Comparison of ENCODE assay signal across 8 cellular contexts in genomic region chr3:44511238-44511567, GRCh38. TPM values are rescaled to one million over a fixed set of nuclear protein-coding genes. Genes with fewer than 3 reads are reported as not detected.
A peak's percentile ranks its signal among the peaks of the same experiment; 100 is the strongest.
DNase-seq lines count a peak whose midpoint lies in the region; ATAC-seq, FAIRE-seq and TF ChIP-seq lines count a peak whose summit lies in the region.

No MANE protein-coding gene starts in this region.

- no peak for TF ChIP-seq RAD21 in K562 (CRISPR knock-in tag; conservative IDR thresholded peaks at IDR 0.05 in 1 of 2, IDR thresholded peaks at IDR 0.05 in 1 of 2)

- H3K4me2 ChIP-seq in K562 (ENCODE audit: insufficient read depth, low read length): peak overlapping the region; percentile 87
- peak overlapping the region; percentile 64 for H3K4me2 ChIP-seq in mesenchymal stem cell (ENCODE audit: low read length, poor library complexity, severe bottlenecking)

- H3K27ac ChIP-seq in left ventricle myocardium inferior (replicated peaks) (peak overlapping the region; percentile 94), K562 (ENCODE audit: extremely low read depth, low read depth, low read length) (peak overlapping the region; percentile 85), mesenchymal stem cell (ENCODE audit: low read length, poor library complexity, severe bottlenecking) (peak overlapping the region; percentile 73), vagina (peak overlapping the region; percentile 83)

- no peak overlapping the region for H3K14ac ChIP-seq in mesenchymal stem cell (ENCODE audit: low read length in 2 of 2)

- no peak overlapping the region for H2AK5ac ChIP-seq in mesenchymal stem cell (ENCODE audit: low read length, severe bottlenecking)

- H3K9me1 ChIP-seq in K562 (ENCODE audit: control insufficient read depth, insufficient read depth, low read length): peaks cover 4% of the 10 kb centered on the region

- TF ChIP-seq POLR2A in K562 (conservative IDR thresholded peaks at IDR 0.05) (no peak), vagina (IDR thresholded peaks at IDR 0.05) (no peak)

- intact Hi-C loops in left ventricle myocardium inferior (cut with micrococcal nuclease) (no loop called here), cardiac septum (cut with DNase I) (loop anchor here (2.0 to 5.0 kb wide), 3 partner anchors 34 to 188 kb away; partner anchors contain the start of genes TCAIM and ZNF445), K562 (cut with micrococcal nuclease) (loop anchor here (2.0 kb wide), 1 partner anchor 72 kb away; no protein-coding TSS in a partner anchor), vagina (cut with DNase I) (no loop called here)

- no peak for TF ChIP-seq EP300 in K562 (IDR thresholded peaks at IDR 0.05; ENCODE audit: low read length)

- no peaks in the 10 kb centered on the region for H3K9me3 ChIP-seq in left ventricle myocardium inferior (replicated peaks)
- H3K9me3 ChIP-seq in K562 (replicated peaks; ENCODE audit: control insufficient read depth, insufficient read depth, low read depth, low read length): 0 out of 2 replicates have a peak, but pooled peaks cover 3% of the 10 kb centered on the region
- peaks cover 5% of the 10 kb centered on the region for H3K9me3 ChIP-seq in mesenchymal stem cell (ENCODE audit: control insufficient read depth, low read length)
- H3K9me3 ChIP-seq in vagina: no peaks in the 10 kb centered on the region

- H3K79me1 ChIP-seq in mesenchymal stem cell (replicated peaks; ENCODE audit: low read length, poor library complexity, severe bottlenecking): peaks cover 19% of the 10 kb centered on the region

- no peak overlapping the region for H2BK15ac ChIP-seq in mesenchymal stem cell (ENCODE audit: low read depth, poor library complexity, severe bottlenecking)

- POLR2A ChIA-PET in K562 (lab: Yijun Ruan, JAX): interaction anchor here (0.6 to 2.3 kb wide), 11 partner anchors 8 to 406 kb away, joined by 3 to 11 read pairs (median 4); partner anchors contain the start of genes KIAA1143, KIF15 and TCAIM

- H3K4me1 ChIP-seq in left ventricle myocardium inferior: peaks cover 34% of the 10 kb centered on the region
- H3K4me1 ChIP-seq in K562 (replicated peaks in 1 of 2; ENCODE audit: control insufficient read depth in 2 of 2, insufficient read depth in 2 of 2, low read length in 2 of 2): peaks cover 6 to 17% of the 10 kb centered on the region in 2 experiments
- peaks cover 5% of the 10 kb centered on the region for H3K4me1 ChIP-seq in mesenchymal stem cell (ENCODE audit: control insufficient read depth, insufficient read depth, low read depth, low read length)
- H3K4me1 ChIP-seq in vagina: peaks cover 26% of the 10 kb centered on the region

- H3K9ac ChIP-seq in K562 (ENCODE audit: insufficient read depth in 1 of 2, low read depth in 2 of 2, low read length in 2 of 2): peak overlapping the region; percentile 82 to 91
- peak overlapping the region; percentile 93 for H3K9ac ChIP-seq in mesenchymal stem cell (ENCODE audit: low read length)

- no peak for TF ChIP-seq CTCF in left ventricle myocardium inferior (IDR thresholded peaks at IDR 0.05; ENCODE audit: borderline replicate concordance)
- TF ChIP-seq CTCF in K562 (IDR thresholded peaks at IDR 0.05 in 2 of 3, conservative IDR thresholded peaks at IDR 0.05 in 1 of 3; ENCODE audit: insufficient read depth in 2 of 3, low read depth in 1 of 3, low read length in 3 of 3): no peak
- no peak for TF ChIP-seq CTCF in vagina (IDR thresholded peaks at IDR 0.05)

- FAIRE-seq in K562 (lab: Jason Lieb, UNC): no peak

- H2AFZ ChIP-seq in K562 (ENCODE audit: low read depth, low read length) (peak overlapping the region; percentile 97), mesenchymal stem cell (ENCODE audit: low read depth, low read length) (no peak overlapping the region)

- in situ Hi-C loops in K562 (cut with MboI): loop anchor here (10.0 kb wide), 1 partner anchor 186 kb away; no protein-coding TSS in a partner anchor

- H4K91ac ChIP-seq in mesenchymal stem cell (ENCODE audit: low read length): no peak overlapping the region

- BruUV-seq in K562 (replicated peaks; lab: Mats Ljungman, UMichigan): no TSS peak

- no peak overlapping the region for H2BK12ac ChIP-seq in mesenchymal stem cell (ENCODE audit: low read length in 2 of 2)

- peaks cover 46% of the 10 kb centered on the region for H3K79me2 ChIP-seq in K562 (ENCODE audit: control insufficient read depth, insufficient read depth, low read length)

- H3K4me3 ChIP-seq in left ventricle myocardium inferior (peak overlapping the region; percentile 95), K562 (peak overlapping the region; percentile 91), mesenchymal stem cell (ENCODE audit: insufficient read depth in 1 of 2, low read depth in 1 of 2, low read length in 2 of 2) (peak overlapping the region; percentile 72 to 91), vagina (peak overlapping the region; percentile 70 to 90)

- ATAC-seq in K562: peak; percentile 3; the same call in 2 of the 3 replicates
- no peak for ATAC-seq in GM18502 (IDR thresholded peaks at IDR 0.05; ENCODE audit: poor library complexity, unreplicated experiment)

- H3K27me3 ChIP-seq in left ventricle myocardium inferior (ENCODE audit: low read depth): no peaks in the 10 kb centered on the region
- H3K27me3 ChIP-seq in K562 (ENCODE audit: control insufficient read depth in 2 of 2, insufficient read depth in 2 of 2, low read length in 2 of 2): no peaks in the 10 kb centered on the region
- H3K27me3 ChIP-seq in mesenchymal stem cell (ENCODE audit: control insufficient read depth in 1 of 2, insufficient read depth in 1 of 2, low read length in 2 of 2): peaks cover 0 to 5% of the 10 kb centered on the region in 2 experiments
- H3K27me3 ChIP-seq in vagina: no peaks in the 10 kb centered on the region

- WGBS in K562 (ENCODE audit: insufficient coverage, low coverage, missing lambda C conversion rate): 31% methylated on average over 4 of the region's 4 CpGs
- WGBS in mesenchymal stem cell: 25% methylated on average over 4 of the region's 4 CpGs

- H3K18ac ChIP-seq in mesenchymal stem cell (ENCODE audit: low read depth in 1 of 2, low read length in 2 of 2): peak overlapping the region in 1 of 2 experiments; percentile 42

- CTCF ChIA-PET in K562 (lab: Yijun Ruan, JAX; ENCODE audit: low intra/inter-chr PET ratio): interaction anchor here (0.6 kb wide), 1 partner anchor 257 kb away, joined by 3 read pairs; no protein-coding TSS in a partner anchor

- 0 out of 2 replicates have a peak, but pooled peaks cover 5% of the 10 kb centered on the region for H4K20me1 ChIP-seq in K562 (replicated peaks; ENCODE audit: control insufficient read depth, insufficient read depth, low read length)

- no peaks in the 10 kb centered on the region for H3K36me3 ChIP-seq in left ventricle myocardium inferior
- peaks cover 12% of the 10 kb centered on the region for H3K36me3 ChIP-seq in K562 (ENCODE audit: control insufficient read depth, insufficient read depth, low read length)
- peaks cover 0 to 2% of the 10 kb centered on the region in 2 experiments for H3K36me3 ChIP-seq in mesenchymal stem cell (ENCODE audit: control insufficient read depth in 1 of 2, insufficient read depth in 2 of 2, low read depth in 1 of 2, low read length in 2 of 2)
- no peaks in the 10 kb centered on the region for H3K36me3 ChIP-seq in vagina

- no peak overlapping the region for H3K23ac ChIP-seq in mesenchymal stem cell (ENCODE audit: low read length in 2 of 2)

- no peak overlapping the region for H2BK5ac ChIP-seq in mesenchymal stem cell (ENCODE audit: low read depth, low read length, poor library complexity, severe bottlenecking)

- H4K8ac ChIP-seq in mesenchymal stem cell (ENCODE audit: low read length): peak overlapping the region; percentile 32

- peak overlapping the region in 1 of 2 experiments; percentile 38 for H3K4ac ChIP-seq in mesenchymal stem cell (ENCODE audit: low read depth in 1 of 2, low read length in 2 of 2)

- no peak overlapping the region for H2BK120ac ChIP-seq in mesenchymal stem cell (ENCODE audit: low read depth, low read length)

- no peak for DNase-seq in left ventricle myocardium inferior
- DNase-seq in cardiac septum (ENCODE audit: low spot score): no peak
- peak in 1 of 4 experiments; percentile 24 for DNase-seq in K562 (ENCODE audit: extremely low read depth in 1 of 4, low spot score in 3 of 4)
- peak; percentile 37 for DNase-seq in mesenchymal stem cell
- DNase-seq in vagina (ENCODE audit: extremely low spot score in 2 of 2): no peak
- no peak for DNase-seq in effector CD4-positive, alpha-beta T cell
- no peak for DNase-seq in NCI-H2081 treated with DMSO at 0.1 percent for 48 hours (lab: John Stamatoyannopoulos, UW)

RNA-seq across cellular contexts. Expression of gene ZNF445, which starts 33.7 kb away (rescaled TPM):
- total RNA-seq in left ventricle myocardium inferior: 11.8 TPM
- 16.7 TPM for total RNA-seq in cardiac septum
- total RNA-seq in K562 (2011; cell fraction: chromatin; rRNA removed; ENCODE audit: low replicate concordance): 68.7 and 76.5 TPM in 2 replicates
- 40.7 and 42.0 TPM in 2 replicates for total RNA-seq in K562 (2011; cell fraction: nucleolus; rRNA removed)
- 53.5 and 72.7 TPM in 2 replicates for total RNA-seq in K562 (2011; cell fraction: nucleoplasm; rRNA removed)
- total RNA-seq in K562 (2014; rRNA removed): 5.8 and 7.9 TPM in 2 replicates
- 13.9 and 14.3 TPM in 2 replicates for total RNA-seq in K562 (2014; rRNA removed; fragmentation: Illumina TruSeq; extraction: Trizol)
- 14.0 and 15.0 TPM in 2 replicates for total RNA-seq in K562 (2015; rRNA removed; fragmentation: Illumina TruSeq; extraction: Trizol)
- 24.2 and 26.9 TPM in 2 replicates for total RNA-seq in K562 (2021)
- polyA plus RNA-seq in K562 (2011; rRNA removed): 10.6 and 11.8 TPM in 2 replicates
- polyA plus RNA-seq in K562 (2011; cell fraction: cytosol; rRNA removed): 4.0 and 6.6 TPM in 2 replicates
- 22.0 and 24.1 TPM in 2 replicates for polyA plus RNA-seq in K562 (2011; cell fraction: nucleus; rRNA removed)
- polyA plus RNA-seq in K562 (2012): 6.6 and 7.6 TPM in 2 replicates
- polyA plus RNA-seq in K562 (2014; fragmentation: Illumina TruSeq; extraction: Trizol): 9.5 and 9.9 TPM in 2 replicates
- polyA plus RNA-seq in K562 (2014; fragmentation: Nextera tagmentation; extraction: Ambion mirVana): 1 to 10 TPM; 1.2 to 1.8 TPM
- polyA plus RNA-seq in K562 (2014; rRNA removed): 12.4 and 13.1 TPM in 2 replicates
- polyA minus RNA-seq in K562 (2011; rRNA and poly(A)+ RNA removed): 22.8 and 24.7 TPM in 2 replicates
- polyA minus RNA-seq in K562 (2011; cell fraction: cytosol; rRNA and poly(A)+ RNA removed): 8.6 and 11.1 TPM in 2 replicates
- polyA minus RNA-seq in K562 (2011; cell fraction: nucleus; rRNA and poly(A)+ RNA removed): 14.1 and 22.8 TPM in 2 replicates
- polyA plus RNA-seq in mesenchymal stem cell (2013, experiment 1 of 2): 3.9 TPM
- 3.6 TPM for polyA plus RNA-seq in mesenchymal stem cell (2013, experiment 2 of 2)
- total RNA-seq in vagina: 8.8 TPM

RNA-seq across cellular contexts. Expression of gene ZKSCAN7, which starts 43.8 kb away (rescaled TPM):
- total RNA-seq in left ventricle myocardium inferior (2.6 TPM), cardiac septum (2.3 TPM), K562 (2014; rRNA removed) (not detected in 2 replicates), K562 (2014; rRNA removed; fragmentation: Illumina TruSeq; extraction: Trizol) (not detected in 2 replicates), K562 (2015; rRNA removed; fragmentation: Illumina TruSeq; extraction: Trizol) (not detected in 2 replicates), K562 (2021) (0.07 TPM in 1 of 2 replicates, not detected in the other), vagina (2.7 TPM)
- not detected in 2 replicates for total RNA-seq in K562 (2011; cell fraction: chromatin; rRNA removed; ENCODE audit: low replicate concordance)
- total RNA-seq in K562 (2011; cell fraction: nucleolus; rRNA removed): not detected in 2 replicates
- not detected in 2 replicates for total RNA-seq in K562 (2011; cell fraction: nucleoplasm; rRNA removed)
- polyA plus RNA-seq in K562 (2011; rRNA removed) (not detected in 2 replicates), K562 (2014; fragmentation: Illumina TruSeq; extraction: Trizol) (not detected in 2 replicates), K562 (2014; fragmentation: Nextera tagmentation; extraction: Ambion mirVana) (not detected), K562 (2014; rRNA removed) (not detected in 2 replicates)
- not detected in 2 replicates for polyA plus RNA-seq in K562 (2011; cell fraction: cytosol; rRNA removed)
- not detected in 2 replicates for polyA plus RNA-seq in K562 (2011; cell fraction: nucleus; rRNA removed)
- polyA plus RNA-seq in K562 (2012): 0.10 TPM in 1 of 2 replicates, not detected in the other
- not detected in 2 replicates for polyA minus RNA-seq in K562 (2011; rRNA and poly(A)+ RNA removed)
- polyA minus RNA-seq in K562 (2011; cell fraction: cytosol; rRNA and poly(A)+ RNA removed): not detected in 2 replicates
- polyA minus RNA-seq in K562 (2011; cell fraction: nucleus; rRNA and poly(A)+ RNA removed): not detected in 2 replicates
- polyA plus RNA-seq in mesenchymal stem cell (2013, experiment 1 of 2): 3.7 TPM
- polyA plus RNA-seq in mesenchymal stem cell (2013, experiment 2 of 2): 3.1 TPM

Comparison
In these comparisons a context has a peak if more than half of its experiments do, and no peak if none do; other contexts are left out.
1. intact Hi-C loops: an anchor here in cardiac septum (2.0 to 5.0 kb wide) and K562 (2.0 kb wide); none called in left ventricle myocardium inferior and vagina.